8 cellular contexts compared by ENCODE assay signal in genomic region chr9:115672477-115673316, GRCh38.
DNase-seq lines count a peak whose midpoint lies in the region; ATAC-seq, FAIRE-seq and TF ChIP-seq lines count a peak whose summit lies in the region.

No MANE protein-coding gene starts in this region.

- 40 to 45% (median 44%) methylated on average over 7 of the region's 7 CpGs for WGBS in heart left ventricle, 4 donors

- H3K9me3 ChIP-seq in heart left ventricle = no peaks in the 10 kb centered on the region
- H3K9me3 ChIP-seq in skeletal muscle tissue (ENCODE audit: control insufficient read depth in 3 of 3, low read length in 3 of 3) = no peaks in the 10 kb centered on the region

- peak; percentile 84 for DNase-seq in HFF-Myc (ENCODE audit: extremely low read depth, low read depth)
- DNase-seq in heart left ventricle = peak in 3 of 5 donors; percentile 9 to 30 (median 20)
- no peak for DNase-seq in activated CD8-positive, alpha-beta memory T cell treated with anti-CD3 and anti-CD28 coated beads for 24 hours
- DNase-seq in NOMO-1 treated with DMSO at 0.1 percent for 48 hours (lab: John Stamatoyannopoulos, UW; ENCODE audit: unreplicated experiment) = no peak
- no peak for DNase-seq in pons (ENCODE audit: low spot score)
- DNase-seq in SIG-M5 (lab: John Stamatoyannopoulos, UW) = no peak

- intact Hi-C loops in heart left ventricle (cut with DNase I) = no loop called here

- peak; percentile 48 to 85 (median 68) for ATAC-seq in heart left ventricle

- peak overlapping the region in 10 of 12 donors; percentile 14 to 74 (median 50) for H3K27ac ChIP-seq in heart left ventricle
- peak overlapping the region; percentile 48 for H3K27ac ChIP-seq in skeletal muscle tissue (ENCODE audit: low read depth, low read length)

- H3K36me3 ChIP-seq in heart left ventricle (no peaks in the 10 kb centered on the region), skeletal muscle tissue (ENCODE audit: control insufficient read depth in 3 of 3, insufficient read depth in 3 of 3, low read length in 3 of 3) (no peaks in the 10 kb centered on the region)

- no peak overlapping the region for H3K9ac ChIP-seq in skeletal muscle tissue (ENCODE audit: low read depth in 1 of 3, low read length in 3 of 3)

- no peak for TF ChIP-seq CTCF in HFF-Myc (IDR thresholded peaks at IDR 0.05; ENCODE audit: low read depth, low read length, missing control alignments)
- no peak for TF ChIP-seq CTCF in heart left ventricle (IDR thresholded peaks at IDR 0.05)

- TF ChIP-seq POLR2A in heart left ventricle (IDR thresholded peaks at IDR 0.05) = no peak

- H3K4me3 ChIP-seq in HFF-Myc (replicated peaks; ENCODE audit: low read depth, low read length) (peak overlapping the region; percentile 17), heart left ventricle (no peak overlapping the region), skeletal muscle tissue (ENCODE audit: low read length in 3 of 3) (no peak overlapping the region)

- H3K27me3 ChIP-seq in heart left ventricle (no peaks in the 10 kb centered on the region), skeletal muscle tissue (ENCODE audit: control insufficient read depth in 3 of 3, insufficient read depth in 3 of 3, low read length in 3 of 3) (no peaks in the 10 kb centered on the region)

- H3K4me1 ChIP-seq in heart left ventricle (peaks cover 0 to 19% (median 0%) of the 10 kb centered on the region in 12 donors), skeletal muscle tissue (ENCODE audit: control insufficient read depth in 3 of 3, insufficient read depth in 3 of 3, low read length in 3 of 3) (peaks cover 0 to 4% (median 0%) of the 10 kb centered on the region in 3 donors)

- FAIRE-seq in TTC549 (lab: Jason Lieb, UNC) = peak; percentile 99

Comparison
In these comparisons a context has a peak if more than half of its experiments do, and no peak if none do; other contexts are left out.
1. DNase-seq: peak in HFF-Myc (single experiment) and heart left ventricle (3 of 5); none in activated CD8-positive, alpha-beta memory T cell treated with anti-CD3 and anti-CD28 coated beads for 24 hours (single experiment), NOMO-1 treated with DMSO at 0.1 percent for 48 hours (single experiment), pons (single experiment) and SIG-M5 (single experiment).